8 cellular contexts compared by ENCODE assay signal in genomic region chr5:58458851-58459275, GRCh38. TPM values are rescaled to one million over a fixed set of nuclear protein-coding genes. Genes with fewer than 3 reads are reported as not detected.
A peak's percentile ranks its signal among the peaks of the same experiment; 100 is the strongest.
DNase-seq lines count a peak whose midpoint lies in the region; ATAC-seq and TF ChIP-seq lines count a peak whose summit lies in the region.

No MANE protein-coding gene starts in this region.

- H3K4me1 ChIP-seq in liver (ENCODE audit: control insufficient read depth in 4 of 4, insufficient read depth in 4 of 4, low read length in 3 of 4) (peaks cover 2 to 17% (median 12%) of the 10 kb centered on the region in 4 donors), thyroid gland (peaks cover 0 to 5% of the 10 kb centered on the region in 2 donors)

- H3K9ac ChIP-seq in liver (ENCODE audit: low read depth in 1 of 2, low read length in 2 of 2), result peak overlapping the region; percentile 80 to 82

- peaks cover 1 to 37% (median 30%) of the 10 kb centered on the region in 4 donors for H3K36me3 ChIP-seq in liver (ENCODE audit: control insufficient read depth in 4 of 4, insufficient read depth in 3 of 4, low read depth in 1 of 4, low read length in 3 of 4)
- H3K36me3 ChIP-seq in thyroid gland, result peaks cover 27 to 31% of the 10 kb centered on the region in 2 donors

- 4% methylated on average over 10 of the region's 10 CpGs for WGBS in liver
- WGBS in thyroid gland, 2 donors, result 6 to 8% methylated on average over 10 of the region's 10 CpGs

- no peak overlapping the region for H3K27ac Mint-ChIP-seq in activated T-cell treated with anti-CD3 and anti-CD28 coated beads, Interleukin-2, amount 50 U/mL, for 24 hours

- intact Hi-C loops in thyroid gland (cut with DNase I), result no loop called here

- peaks cover 17% of the 10 kb centered on the region for H3K4me1 Mint-ChIP-seq in activated T-cell treated with anti-CD3 and anti-CD28 coated beads, Interleukin-2, amount 50 U/mL, for 24 hours (ENCODE audit: low read depth)

- TF ChIP-seq RAD21 in liver (IDR thresholded peaks at IDR 0.05), result no peak

- H3K4me3 ChIP-seq in astrocyte of the cerebellum (ENCODE audit: low read depth, low read length) (peak overlapping the region; percentile 69), liver (ENCODE audit: low read depth in 1 of 3, low read length in 3 of 3) (peak overlapping the region; percentile 68 to 84 (median 82)), thyroid gland (replicated peaks in 1 of 3) (peak overlapping the region; percentile 71 to 96 (median 85))

- peaks cover 5% of the 10 kb centered on the region for H3K36me3 Mint-ChIP-seq in activated T-cell treated with anti-CD3 and anti-CD28 coated beads, Interleukin-2, amount 50 U/mL, for 24 hours (ENCODE audit: low read depth)

- H3K27me3 ChIP-seq in liver (ENCODE audit: control insufficient read depth in 4 of 4, insufficient read depth in 4 of 4, low read length in 3 of 4) (no peaks in the 10 kb centered on the region), thyroid gland (no peaks in the 10 kb centered on the region)

- no peaks in the 10 kb centered on the region for H3K9me3 ChIP-seq in liver (ENCODE audit: control insufficient read depth in 4 of 4, low read length in 3 of 4)
- no peaks in the 10 kb centered on the region for H3K9me3 ChIP-seq in thyroid gland

- H3K9me3 Mint-ChIP-seq in activated T-cell treated with anti-CD3 and anti-CD28 coated beads, Interleukin-2, amount 50 U/mL, for 24 hours, result no peaks in the 10 kb centered on the region

- in situ Hi-C loops in astrocyte of the cerebellum (cut with HindIII; ENCODE audit: low sequenced_read_pairs), result no loop called here

- H3K27ac ChIP-seq in liver (ENCODE audit: low read depth in 1 of 2, low read length in 2 of 2) (peak overlapping the region in 1 of 2 donors; percentile 99), thyroid gland (peak overlapping the region in 2 of 3 donors; percentile 82 to 95)

- no peak for TF ChIP-seq POLR2A in thyroid gland (IDR thresholded peaks at IDR 0.05)

- ATAC-seq in HG03280 (IDR thresholded peaks at IDR 0.05; ENCODE audit: unreplicated experiment), result no peak
- ATAC-seq in HG03025 (IDR thresholded peaks at IDR 0.05; ENCODE audit: low FRiP score, unreplicated experiment), result no peak

- peak overlapping the region; percentile 79 for H3K4me3 Mint-ChIP-seq in activated T-cell treated with anti-CD3 and anti-CD28 coated beads, Interleukin-2, amount 50 U/mL, for 24 hours

- TF ChIP-seq CTCF in astrocyte of the cerebellum (IDR thresholded peaks at IDR 0.05; ENCODE audit: low read depth, low read length, missing control alignments), result no peak
- no peak for TF ChIP-seq CTCF in liver (IDR thresholded peaks at IDR 0.05; ENCODE audit: low read depth, low read length, missing input control)
- no peak for TF ChIP-seq CTCF in thyroid gland (IDR thresholded peaks at IDR 0.05)

- no peak for DNase-seq in activated T-cell treated with anti-CD3 and anti-CD28 coated beads, Interleukin-2, amount 50 U/mL, for 24 hours
- DNase-seq in activated T-cell treated with anti-CD3 and anti-CD28 coated beads, Interleukin-2, amount 50 U/mL, for 1 hour, result no peak
- no peak for DNase-seq in astrocyte of the cerebellum (ENCODE audit: low read depth)
- DNase-seq in thyroid gland, result no peak
- DNase-seq in inferior parietal cortex (ENCODE audit: extremely low spot score), result no peak

- peaks cover 17% of the 10 kb centered on the region for H3K27me3 Mint-ChIP-seq in activated T-cell treated with anti-CD3 and anti-CD28 coated beads, Interleukin-2, amount 50 U/mL, for 24 hours

TF ChIP-seq in liver, 16 proteins besides CTCF, POLR2A, EP300 and RAD21:
- no peak for TF ChIP-seq NR2F2 (IDR thresholded peaks at IDR 0.05)
- no peak for TF ChIP-seq FOXA2 (IDR thresholded peaks at IDR 0.05)
- no peak for TF ChIP-seq MAX (IDR thresholded peaks at IDR 0.05)
- TF ChIP-seq EGR1 (IDR thresholded peaks at IDR 0.05; ENCODE audit: low read depth in 2 of 2), result no peak
- no peak for TF ChIP-seq FOXA1 (IDR thresholded peaks at IDR 0.05)
- TF ChIP-seq YY1 (IDR thresholded peaks at IDR 0.05), result peak; percentile 34
- TF ChIP-seq GABPA (IDR thresholded peaks at IDR 0.05 in 1 of 2, conservative IDR thresholded peaks at IDR 0.05 in 1 of 2), result no peak
- no peak for TF ChIP-seq SP1 (IDR thresholded peaks at IDR 0.05)
- TF ChIP-seq JUND (IDR thresholded peaks at IDR 0.05), result no peak

RNA-seq across cellular contexts. Expression of gene PLK2, which starts 1.0 kb away (rescaled TPM):
- 10 to 100 TPM; 34.9 to 39.5 TPM for total RNA-seq in liver
- 1 to 10 TPM; 5.9 to 9.7 TPM for polyA plus RNA-seq in liver
- 10 to 100 TPM; 34.9 to 59.3 (median 40.8) TPM for total RNA-seq in thyroid gland

RNA-seq across cellular contexts. Expression of gene GAPT, which starts 32.4 kb away (rescaled TPM):
- total RNA-seq in liver (1 to 10 TPM; 1.4 to 2.5 TPM), thyroid gland (under 1 TPM in 2 of 4 donors, not detected in 2; 0.27 to 0.45 TPM)
- under 1 TPM; 0.17 to 0.46 TPM for polyA plus RNA-seq in liver
